Comparison of ENCODE assay signal across 9 cellular contexts in the genomic region with DNA sequence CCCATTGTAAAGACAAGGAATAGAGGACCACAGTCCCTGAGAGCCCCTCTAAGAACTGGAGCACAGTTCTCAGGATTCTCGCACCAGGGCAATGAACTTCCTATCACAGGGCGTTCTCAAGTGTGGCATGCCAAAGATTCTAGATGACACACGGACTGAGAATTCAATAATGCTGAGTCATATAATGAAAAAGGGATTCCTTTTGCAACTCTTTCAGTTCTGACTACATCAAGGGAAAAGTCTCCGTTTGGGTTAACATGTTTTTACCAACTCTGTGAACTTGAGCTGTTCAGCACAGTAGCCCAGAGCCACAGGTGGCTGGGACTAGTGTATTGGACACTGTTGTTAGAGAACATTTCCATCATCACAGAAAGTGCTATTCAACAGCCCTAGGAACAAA. TPM values are rescaled to one million over a fixed set of nuclear protein-coding genes. Genes with fewer than 3 reads are reported as not detected.
A peak's percentile ranks its signal among the peaks of the same experiment; 100 is the strongest.
DNase-seq lines count a peak whose midpoint lies in the region; ATAC-seq and TF ChIP-seq lines count a peak whose summit lies in the region.
"Had no signal": no experiment of that assay in that cellular context is flagged by ENCODE, and none has a peak within 500 bp of the region (broad histone marks: within the 10 kb centered on the region; RNA-seq: fewer than 3 reads in every experiment).

No MANE protein-coding gene starts in this region.

- H3K9me3 Mint-ChIP-seq in CD14-positive monocyte, result no peaks in the 10 kb centered on the region

- H3K27me3 ChIP-seq in adrenal gland, result no peaks in the 10 kb centered on the region
- no peaks in the 10 kb centered on the region for H3K27me3 ChIP-seq in kidney epithelial cell (ENCODE audit: control insufficient read depth, insufficient read depth, low read length)
- H3K27me3 ChIP-seq in HAP-1 (ENCODE audit: low read depth), result no peaks in the 10 kb centered on the region

- WGBS in adrenal gland, 4 donors, result 20 to 32% (median 26%) methylated on average over 4 of the region's 4 CpGs

- TF ChIP-seq POLR2A in adrenal gland (IDR thresholded peaks at IDR 0.05), result peak in 1 of 2 donors; percentile 78

- DNase-seq in CD14-positive monocyte (ENCODE audit: low spot score) (no peak), HS-27A (ENCODE audit: low read depth) (peak; percentile 96), adrenal gland (peak; percentile 25 to 83 (median 73)), kidney epithelial cell (ENCODE audit: low read depth) (peak; percentile 90), SHP77 treated with DMSO at 0.1 percent for 48 hours (lab: John Stamatoyannopoulos, UW) (no peak), HAP-1 (ENCODE audit: low spot score in 2 of 2) (no peak), GM13977 (ENCODE audit: low spot score) (no peak)
- DNase-seq: WERI-Rb-1 had no signal

- in situ Hi-C loops in HAP-1 (cut with MboI; ENCODE audit: low sequenced_read_pairs) (no loop called here), GM13977 (cut with MboI; ENCODE audit: low pct_unique_long_range_greater_than_20kb, low sequenced_read_pairs, unreplicated experiment) (no loop called here)

- peaks cover 0 to 6% (median 1%) of the 10 kb centered on the region in 3 donors for H3K27me3 Mint-ChIP-seq in CD14-positive monocyte (ENCODE audit: low read depth in 3 of 3)

- H3K36me3 ChIP-seq in adrenal gland (replicated peaks in 1 of 2) (peaks cover 0 to 13% of the 10 kb centered on the region in 2 donors), kidney epithelial cell (ENCODE audit: control insufficient read depth, insufficient read depth, low read length) (no peaks in the 10 kb centered on the region), HAP-1 (replicated peaks) (peaks cover 23% of the 10 kb centered on the region)

- intact Hi-C loops in CD14-positive monocyte (cut with micrococcal nuclease) (no loop called here), adrenal gland (cut with DNase I) (no loop called here)

- no peak overlapping the region for H3K4me3 ChIP-seq in adrenal gland
- H3K4me3 ChIP-seq in kidney epithelial cell (ENCODE audit: low read depth, low read length), result no peak overlapping the region
- no peak overlapping the region for H3K4me3 ChIP-seq in HAP-1

- H3K9me3 ChIP-seq in adrenal gland (replicated peaks in 1 of 3), result no peaks in the 10 kb centered on the region
- H3K9me3 ChIP-seq in HAP-1, result no peaks in the 10 kb centered on the region

- no peak for ATAC-seq in GM21529 (IDR thresholded peaks at IDR 0.05; ENCODE audit: unreplicated experiment)

- no peak overlapping the region for H3K4me3 Mint-ChIP-seq in CD14-positive monocyte

- TF ChIP-seq CTCF in CD14-positive monocyte (IDR thresholded peaks at IDR 0.05) (no peak), adrenal gland (IDR thresholded peaks at IDR 0.05) (no peak), kidney epithelial cell (IDR thresholded peaks at IDR 0.05; ENCODE audit: insufficient read depth, low read length, poor library complexity, severe bottlenecking) (no peak), GM13977 (IDR thresholded peaks at IDR 0.05; ENCODE audit: extremely low read depth, insufficient read depth, missing control alignments) (no peak)

- H3K4me1 ChIP-seq in adrenal gland (replicated peaks in 1 of 2) (peaks cover 44 to 50% of the 10 kb centered on the region in 2 donors), HAP-1 (peaks cover 5% of the 10 kb centered on the region; the same call in 1 of the 2 replicates)

- peaks cover 34% of the 10 kb centered on the region for H3K4me1 Mint-ChIP-seq in CD14-positive monocyte

- H3K27ac Mint-ChIP-seq in CD14-positive monocyte, result peak overlapping the region in 5 of 7 donors; percentile 53 to 74 (median 57)

- H3K36me3 Mint-ChIP-seq in CD14-positive monocyte, result peaks cover 34 to 43% of the 10 kb centered on the region in 2 donors

- peak overlapping the region; percentile 20 to 87 (median 76) for H3K27ac ChIP-seq in adrenal gland
- H3K27ac ChIP-seq: WERI-Rb-1 had no signal

RNA-seq across cellular contexts. Expression of a gene that starts 3.4 kb away (rescaled TPM):
- 10 to 100 TPM; 13.6 to 16.2 TPM for polyA plus RNA-seq in CD14-positive monocyte
- total RNA-seq in adrenal gland, result 10 to 100 TPM in 7 of 8 donors, 1 to 10 TPM in 1; 8.2 to 29.1 (median 23.6) TPM
- polyA plus RNA-seq in adrenal gland, result 10 to 100 TPM in 2 of 3 donors, 1 to 10 TPM in 1; 9.6 to 22.9 (median 12.5) TPM
- 21.5 and 25.0 TPM in 2 replicates for total RNA-seq in kidney epithelial cell

RNA-seq across cellular contexts. Expression of a gene that starts 3.8 kb away (rescaled TPM):
- 1 to 10 TPM; 2.7 to 3.9 TPM for polyA plus RNA-seq in CD14-positive monocyte
- total RNA-seq in adrenal gland, result 10 to 100 TPM in 4 of 8 donors, 1 to 10 TPM in 4; 5.1 to 42.9 (median 12.3) TPM
- polyA plus RNA-seq in adrenal gland, result 10 to 100 TPM; 15.4 to 24.5 (median 17.3) TPM
- 16.9 and 22.9 TPM in 2 replicates for total RNA-seq in kidney epithelial cell

RNA-seq across cellular contexts. Expression of a gene that starts 22.4 kb away (rescaled TPM):
- polyA plus RNA-seq in CD14-positive monocyte (under 1 TPM; 0.08 to 0.37 TPM), adrenal gland (1 to 10 TPM; 1.5 to 6.2 (median 2.2) TPM)
- total RNA-seq in adrenal gland (1 to 10 TPM; 1.5 to 5.7 (median 3.6) TPM), kidney epithelial cell (1.8 and 2.4 TPM in 2 replicates)

RNA-seq across cellular contexts. Expression of a gene that starts 24.1 kb away (rescaled TPM):
- polyA plus RNA-seq in CD14-positive monocyte (100 to 1,000 TPM; 259 to 273 TPM), adrenal gland (100 to 1,000 TPM in 2 of 3 donors, 10 to 100 TPM in 1; 86.3 to 163 (median 135) TPM)
- total RNA-seq in adrenal gland (100 to 1,000 TPM; 116 to 309 (median 181) TPM), kidney epithelial cell (23.9 and 29.2 TPM in 2 replicates)

Comparison
In these comparisons a context has a peak if more than half of its experiments do, and no peak if none do; other contexts are left out.
1. DNase-seq: peak in HS-27A (single experiment), adrenal gland (7 of 7) and kidney epithelial cell (single experiment); none in CD14-positive monocyte (single experiment), SHP77 treated with DMSO at 0.1 percent for 48 hours (single experiment), HAP-1 (0 of 2) and GM13977 (single experiment).